In genomic region chr12:71240941-71241340, GRCh38 we compare ENCODE assay signal across 17 cellular contexts.
DNase-seq lines count a peak whose midpoint lies in the region; ATAC-seq and TF ChIP-seq lines count a peak whose summit lies in the region.
"Had no signal": no experiment of that assay in that cellular context is flagged by ENCODE, and none has a peak within 500 bp of the region (broad histone marks: within the 10 kb centered on the region; RNA-seq: fewer than 3 reads in every experiment).

No MANE protein-coding gene starts in this region.

- H3K9me3 ChIP-seq in thoracic aorta: no peaks in the 10 kb centered on the region
- H3K9me3 ChIP-seq in gastrocnemius medialis: no peaks in the 10 kb centered on the region
- H3K9me3 ChIP-seq in tibial nerve: no peaks in the 10 kb centered on the region
- H3K9me3 ChIP-seq: BLaER1, HAP-1 had no signal

- H3K27me3 ChIP-seq in thoracic aorta (replicated peaks; ENCODE audit: insufficient read depth): no peaks in the 10 kb centered on the region
- no peaks in the 10 kb centered on the region for H3K27me3 ChIP-seq in gastrocnemius medialis
- no peaks in the 10 kb centered on the region for H3K27me3 ChIP-seq in tibial nerve
- H3K27me3 ChIP-seq: BLaER1 had no signal

- H3K27ac ChIP-seq in thoracic aorta: peak overlapping the region in 1 of 2 donors; percentile 74
- no peak overlapping the region for H3K27ac ChIP-seq in gastrocnemius medialis
- H3K27ac ChIP-seq in tibial nerve: peak overlapping the region in 1 of 4 donors; percentile 35
- H3K27ac ChIP-seq: BLaER1 had no signal

- intact Hi-C loops in gastrocnemius medialis (cut with DNase I; ENCODE audit: low total_unique reads): no loop called here

- H3K36me3 ChIP-seq in thoracic aorta (no peaks in the 10 kb centered on the region), gastrocnemius medialis (no peaks in the 10 kb centered on the region), tibial nerve (no peaks in the 10 kb centered on the region)
- H3K36me3 ChIP-seq: BLaER1, HAP-1 had no signal

- TF ChIP-seq CTCF in thoracic aorta (IDR thresholded peaks at IDR 0.05): no peak
- no peak for TF ChIP-seq CTCF in gastrocnemius medialis (IDR thresholded peaks at IDR 0.05 in 4 of 5, conservative IDR thresholded peaks at IDR 0.05 in 1 of 5)
- no peak for TF ChIP-seq CTCF in tibial nerve (IDR thresholded peaks at IDR 0.05)

- H3K4me1 ChIP-seq in thoracic aorta (ENCODE audit: control insufficient read depth in 1 of 2, low read depth in 2 of 2) (peaks cover 18 to 38% of the 10 kb centered on the region in 2 donors), gastrocnemius medialis (no peaks in the 10 kb centered on the region), tibial nerve (peaks cover 0 to 20% (median 2%) of the 10 kb centered on the region in 4 donors)
- H3K4me1 ChIP-seq: HAP-1 had no signal

- ATAC-seq in thoracic aorta (ENCODE audit: insufficient number of reproducible peaks, low FRiP score, low read depth) (peak; percentile 62), gastrocnemius medialis (no peak), GM19452 (IDR thresholded peaks at IDR 0.05; ENCODE audit: unreplicated experiment) (no peak), HG02870 (IDR thresholded peaks at IDR 0.05; ENCODE audit: unreplicated experiment) (no peak)
- ATAC-seq: GM12878 had no signal

- TF ChIP-seq POLR2A in gastrocnemius medialis (IDR thresholded peaks at IDR 0.05) (no peak), tibial nerve (IDR thresholded peaks at IDR 0.05) (no peak)

- H3K4me3 ChIP-seq in thoracic aorta: peak overlapping the region; percentile 49
- H3K4me3 ChIP-seq in gastrocnemius medialis: no peak overlapping the region
- no peak overlapping the region for H3K4me3 ChIP-seq in tibial nerve
- H3K4me3 ChIP-seq: BLaER1, GM12878, HAP-1 had no signal

- peak; percentile 21 for DNase-seq in NCI-H226
- DNase-seq in astrocyte of the hippocampus (ENCODE audit: low read depth, low spot score): peak; percentile 14
- DNase-seq in fibroblast of gingiva (ENCODE audit: low read depth): peak; percentile 7
- no peak for DNase-seq in thoracic aorta (ENCODE audit: low spot score)
- DNase-seq in gastrocnemius medialis: no peak
- no peak for DNase-seq in tibial nerve (ENCODE audit: low spot score in 2 of 2)
- DNase-seq: 8988T; CD4-positive, alpha-beta memory T cell; DMS153; DND-41; EL; IMR-90 had no signal

- 48 to 59% methylated on average over 3 of the region's 3 CpGs for WGBS in tibial nerve, 2 donors

- in situ Hi-C loops in gastrocnemius medialis (cut with MboI; ENCODE audit: low sequenced_read_pairs in 4 of 4): no loop called here

- no peak for TF ChIP-seq EP300 in tibial nerve (IDR thresholded peaks at IDR 0.05)

Comparison
In these comparisons a context has a peak if more than half of its experiments do, and no peak if none do; other contexts are left out.
1. DNase-seq: peak in NCI-H226 (single experiment), astrocyte of the hippocampus (single experiment) and fibroblast of gingiva (single experiment); none in thoracic aorta (single experiment), gastrocnemius medialis (0 of 2) and tibial nerve (0 of 2).